ENCODE assay signal across 22 cellular contexts in genomic region chr11:2088284-2088683, GRCh38. TPM values are rescaled to one million over a fixed set of nuclear protein-coding genes. Genes with fewer than 3 reads are reported as not detected.
"Had no signal": no experiment of that assay in that cellular context is flagged by ENCODE, and none has a peak within 500 bp of the region (broad histone marks: within the 10 kb centered on the region; RNA-seq: fewer than 3 reads in every experiment).

No MANE protein-coding gene starts in this region.

- H3K4me1 ChIP-seq: adrenal gland had no signal

- DNase-seq: activated CD4-positive, alpha-beta T cell treated with anti-CD3 and anti-CD28 coated beads for 4 hours; activated CD8-positive, alpha-beta T cell treated with anti-CD3 and anti-CD28 coated beads, Interleukin-2, amount 10 ng/mL, durations not matched to agents 7 days and 5 days; cerebellar nuclear complex; effector CD4-positive, alpha-beta T cell; gastrocnemius medialis; midbrain; nucleus accumbens; retina; stimulated activated CD4-positive, alpha-beta T cell treated with anti-CD3 and anti-CD28 coated beads, Interleukin-15, amount 100 ng/mL, for 24 hours; stimulated activated CD4-positive, alpha-beta T cell treated with anti-CD3 and anti-CD28 coated beads, Interleukin-2, amount 100 ng/mL, for 48 hours; WERI-Rb-1 had no signal

- H3K36me3 ChIP-seq: adrenal gland, gastrocnemius medialis, WERI-Rb-1 had no signal

- H3K36me3 Mint-ChIP-seq: type B pancreatic cell had no signal

- FAIRE-seq: astrocyte, keratinocyte had no signal

- H3K4me3 Mint-ChIP-seq: activated CD8-positive, alpha-beta T cell treated with anti-CD3 and anti-CD28 coated beads, Interleukin-2, amount 10 ng/mL, durations not matched to agents 7 days and 5 days; activated naive CD4-positive, alpha-beta T cell treated with anti-CD3 and anti-CD28 coated beads, Interleukin-2, amount 50 U/mL, for 24 hours; activated T-cell treated with anti-CD3 and anti-CD28 coated beads, Interleukin-2, amount 50 U/mL, for 24 hours; nephron; stimulated activated naive CD8-positive, alpha-beta T cell treated with anti-CD3 and anti-CD28 coated beads, Interleukin-15, Interleukin-2, amounts not matched to agents 100 ng/mL and 50 ng/mL, for 24 hours; type B pancreatic cell had no signal

- H3K9me3 ChIP-seq: adrenal gland had no signal

- H3K27me3 Mint-ChIP-seq: type B pancreatic cell had no signal

- H3K27me3 ChIP-seq: gastrocnemius medialis had no signal

- H3K27ac Mint-ChIP-seq: activated CD8-positive, alpha-beta T cell treated with anti-CD3 and anti-CD28 coated beads, Interleukin-2, amount 10 ng/mL, durations not matched to agents 7 days and 5 days; activated naive CD4-positive, alpha-beta T cell treated with anti-CD3 and anti-CD28 coated beads, Interleukin-2, amount 50 U/mL, for 24 hours; activated T-cell treated with anti-CD3 and anti-CD28 coated beads, Interleukin-2, amount 50 U/mL, for 24 hours; nephron; stimulated activated naive CD8-positive, alpha-beta T cell treated with anti-CD3 and anti-CD28 coated beads, Interleukin-15, Interleukin-2, amounts not matched to agents 100 ng/mL and 50 ng/mL, for 24 hours; type B pancreatic cell had no signal

- H3K4me3 ChIP-seq: adrenal gland, gastrocnemius medialis, skin epidermis had no signal

- H3K27ac ChIP-seq: adrenal gland, gastrocnemius medialis, skin epidermis, WERI-Rb-1 had no signal

- ATAC-seq: activated CD8-positive, alpha-beta T cell treated with anti-CD3 and anti-CD28 coated beads, Interleukin-2, amount 10 ng/mL, durations not matched to agents 7 days and 5 days; esophagus mucosa; gastrocnemius medialis had no signal

- H3K4me1 Mint-ChIP-seq: nephron had no signal

RNA-seq across cellular contexts. Expression of gene IGF2, which starts 50.9 kb away (rescaled TPM):
- total RNA-seq: activated CD8-positive, alpha-beta T cell treated with anti-CD3 and anti-CD28 coated beads, Interleukin-2, amount 10 ng/mL, durations not matched to agents 7 days and 5 days; T-helper 2 cell treated with Interferon-gamma antibody and Interleukin-4, amounts not matched to agents 100 ng/mL and 5 ng/mL, for 36 hours had no signal
- polyA plus RNA-seq: keratinocyte had no signal
